ENCODE assay signal across 17 cellular contexts in the genomic region with DNA sequence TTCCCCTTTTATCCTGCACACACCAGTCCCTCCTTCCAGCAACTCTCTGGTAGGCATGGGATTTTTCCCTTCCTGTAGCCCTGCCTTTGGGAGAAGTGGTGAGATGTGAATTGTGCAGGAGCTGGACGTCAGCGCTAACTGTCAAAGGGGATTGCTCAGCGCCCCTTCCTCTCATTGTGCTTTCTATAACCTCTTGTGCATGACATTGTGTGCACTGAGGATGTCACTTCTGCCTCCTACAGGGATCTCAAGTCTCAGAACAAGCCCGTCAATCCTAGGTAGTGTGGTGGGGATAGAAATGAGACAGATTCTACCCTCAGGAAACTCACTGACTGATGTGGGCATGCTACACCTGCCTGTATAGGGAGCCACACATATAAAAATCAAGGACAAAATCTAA. TPM values are rescaled to one million over a fixed set of nuclear protein-coding genes. Genes with fewer than 3 reads are reported as not detected.
DNase-seq lines count a peak whose midpoint lies in the region; ATAC-seq, FAIRE-seq and TF ChIP-seq lines count a peak whose summit lies in the region.
"Had no signal": no experiment of that assay in that cellular context is flagged by ENCODE, and none has a peak within 500 bp of the region (broad histone marks: within the 10 kb centered on the region; RNA-seq: fewer than 3 reads in every experiment).

No MANE protein-coding gene starts in this region.

- H2BK120ac ChIP-seq in neuronal stem cell (ENCODE audit: low read depth, low read length): no peak overlapping the region

- no peak overlapping the region for H2BK15ac ChIP-seq in neuronal stem cell (ENCODE audit: low read length)

- no peak for ATAC-seq in CD8-positive, alpha-beta T cell
- ATAC-seq: A549, K562 had no signal

- peak overlapping the region in 3 of 11 experiments; percentile 1 to 49 (median 8); a peak in 2 of 22 replicates for H3K9ac ChIP-seq in BLaER1 treated with 17β-estradiol and CSF1 and Interleukin-3, amounts not matched to agents 10 nM and 100 nM
- no peak overlapping the region for H3K9ac ChIP-seq in neuronal stem cell (ENCODE audit: low read depth, low read length, poor library complexity)
- H3K9ac ChIP-seq: GM23248 had no signal

- H3K36me3 ChIP-seq in BLaER1 treated with 17β-estradiol and CSF1 and Interleukin-3, amounts not matched to agents 10 nM and 100 nM: no peaks in the 10 kb centered on the region
- no peaks in the 10 kb centered on the region for H3K36me3 ChIP-seq in OCI-LY7 (ENCODE audit: insufficient read depth, low read length)
- H3K36me3 ChIP-seq in neuronal stem cell (replicated peaks in 1 of 2; ENCODE audit: control insufficient read depth in 2 of 2, insufficient read depth in 2 of 2, low read length in 2 of 2): no peaks in the 10 kb centered on the region
- no peaks in the 10 kb centered on the region for H3K36me3 ChIP-seq in CD8-positive, alpha-beta T cell (ENCODE audit: insufficient read depth, low read length)
- H3K36me3 ChIP-seq in adrenal gland (replicated peaks in 1 of 2): no peaks in the 10 kb centered on the region

- peaks cover 0 to 19% (median 0%) of the 10 kb centered on the region in 11 experiments; a peak in 4 of 22 replicates for H4K20me1 ChIP-seq in BLaER1 treated with 17β-estradiol and CSF1 and Interleukin-3, amounts not matched to agents 10 nM and 100 nM
- H4K20me1 ChIP-seq in OCI-LY7 (ENCODE audit: insufficient read depth, low read length): no peaks in the 10 kb centered on the region

- no peak overlapping the region for H3K4me3 Mint-ChIP-seq in CD8-positive, alpha-beta T cell
- H3K4me3 Mint-ChIP-seq: CD4-positive, CD25-positive, alpha-beta regulatory T cell; H9 had no signal

- POLR2A ChIA-PET in OCI-LY7 (lab: Charles Lee): no interaction called here
- POLR2A ChIA-PET in CD8-positive, alpha-beta T cell (lab: Charles Lee): no interaction called here

- H3K27me3 Mint-ChIP-seq in CD8-positive, alpha-beta T cell (ENCODE audit: low read depth): peaks cover 12% of the 10 kb centered on the region

- H3K4me1 Mint-ChIP-seq in CD8-positive, alpha-beta T cell (ENCODE audit: low read depth): no peaks in the 10 kb centered on the region
- H3K4me1 Mint-ChIP-seq: CD4-positive, CD25-positive, alpha-beta regulatory T cell had no signal

- H3K79me2 ChIP-seq in OCI-LY7 (ENCODE audit: insufficient read depth, low read depth, low read length): no peaks in the 10 kb centered on the region

- peak overlapping the region in 4 of 10 experiments; percentile 19 to 38 (median 24); a peak in 6 of 20 replicates for H3K4me3 ChIP-seq in BLaER1 treated with 17β-estradiol and CSF1 and Interleukin-3, amounts not matched to agents 10 nM and 100 nM
- H3K4me3 ChIP-seq in OCI-LY7 (ENCODE audit: low read depth, low read length, poor library complexity, severe bottlenecking) (no peak overlapping the region), neuronal stem cell (ENCODE audit: low read length in 2 of 2) (no peak overlapping the region), adrenal gland (no peak overlapping the region)
- H3K4me3 ChIP-seq in CD8-positive, alpha-beta T cell (ENCODE audit: low read depth, low read length): no peak overlapping the region
- H3K4me3 ChIP-seq: A549, GM23248, K562 had no signal

- H3K4me2 ChIP-seq in BLaER1 treated with 17β-estradiol and CSF1 and Interleukin-3, amounts not matched to agents 10 nM and 100 nM: peak overlapping the region; percentile 71 to 95 (median 88)
- H3K4me2 ChIP-seq in OCI-LY7 (ENCODE audit: low read length) (peak overlapping the region; percentile 44), neuronal stem cell (ENCODE audit: insufficient read depth, low read length, poor library complexity, severe bottlenecking) (no peak overlapping the region)
- H3K4me2 ChIP-seq: A549 had no signal

- H3K27me3 ChIP-seq in BLaER1 treated with 17β-estradiol and CSF1 and Interleukin-3, amounts not matched to agents 10 nM and 100 nM: peaks cover 0 to 48% (median 0%) of the 10 kb centered on the region in 11 experiments; a peak in 5 of 22 replicates
- H3K27me3 ChIP-seq in neuronal stem cell (ENCODE audit: control insufficient read depth in 3 of 3, insufficient read depth in 3 of 3, low read depth in 1 of 3, low read length in 3 of 3) (peaks cover 0 to 26% (median 0%) of the 10 kb centered on the region in 3 experiments), adrenal gland (no peaks in the 10 kb centered on the region)
- no peaks in the 10 kb centered on the region for H3K27me3 ChIP-seq in CD8-positive, alpha-beta T cell (ENCODE audit: insufficient read depth, low read length)

- H3K4ac ChIP-seq in neuronal stem cell (ENCODE audit: low read length): no peak overlapping the region

- H4K8ac ChIP-seq in neuronal stem cell (ENCODE audit: low read depth, low read length): no peak overlapping the region

- H4K91ac ChIP-seq in neuronal stem cell (ENCODE audit: low read depth, low read length, poor library complexity): no peak overlapping the region

- H3K9me3 ChIP-seq in BLaER1 treated with 17β-estradiol and CSF1 and Interleukin-3, amounts not matched to agents 10 nM and 100 nM (replicated peaks in 1 of 11): no peaks in the 10 kb centered on the region; a peak in 1 of 22 replicates
- H3K9me3 ChIP-seq in OCI-LY7 (ENCODE audit: low read length) (no peaks in the 10 kb centered on the region), neuronal stem cell (replicated peaks in 1 of 2; ENCODE audit: control insufficient read depth in 2 of 2, insufficient read depth in 1 of 2, low read depth in 1 of 2, low read length in 2 of 2) (no peaks in the 10 kb centered on the region), adrenal gland (replicated peaks in 1 of 3) (no peaks in the 10 kb centered on the region)
- H3K9me3 ChIP-seq in CD8-positive, alpha-beta T cell (ENCODE audit: low read length): no peaks in the 10 kb centered on the region
- H3K9me3 ChIP-seq: A549 had no signal

- intact Hi-C loops in OCI-LY7 (cut with micrococcal nuclease; ENCODE audit: unreplicated experiment): no loop called here
- intact Hi-C loops in CD8-positive, alpha-beta T cell (cut with DNase I, micrococcal nuclease): no loop called here
- intact Hi-C loops in adrenal gland (cut with DNase I): no loop called here

- H3K79me1 ChIP-seq in neuronal stem cell (ENCODE audit: low read depth, low read length): no peaks in the 10 kb centered on the region

- H3K27ac Mint-ChIP-seq in CD8-positive, alpha-beta T cell: no peak overlapping the region
- H3K27ac Mint-ChIP-seq: CD4-positive, CD25-positive, alpha-beta regulatory T cell; H9 had no signal

- peak; percentile 33 for FAIRE-seq in GM12891 (lab: Jason Lieb, UNC)
- FAIRE-seq: A549, K562 had no signal

- TF ChIP-seq POLR2A in GM12891 (IDR thresholded peaks at IDR 0.05; ENCODE audit: low read depth, low read length) (no peak), adrenal gland (IDR thresholded peaks at IDR 0.05) (no peak)

- DNase-seq in GM12891 (ENCODE audit: insufficient read length, low spot score) (no peak), OCI-LY7 (ENCODE audit: low spot score) (no peak), neuronal stem cell (ENCODE audit: low spot score) (no peak), mesenteric fat pad (ENCODE audit: low spot score) (no peak), adrenal gland (no peak)
- no peak for DNase-seq in CD8-positive, alpha-beta T cell
- DNase-seq: Calu3; CD4-positive, CD25-positive, alpha-beta regulatory T cell; DMS 273 treated with DMSO at 0.1 percent for 48 hours; GM23248; H9 had no signal

- TF ChIP-seq CTCF in OCI-LY7 (conservative IDR thresholded peaks at IDR 0.05; ENCODE audit: low read length) (no peak), adrenal gland (IDR thresholded peaks at IDR 0.05) (no peak)
- no peak for TF ChIP-seq CTCF in CD8-positive, alpha-beta T cell (IDR thresholded peaks at IDR 0.05)

- no peaks in the 10 kb centered on the region for H3K36me3 Mint-ChIP-seq in CD8-positive, alpha-beta T cell
- H3K36me3 Mint-ChIP-seq: CD4-positive, CD25-positive, alpha-beta regulatory T cell had no signal

- H2AFZ ChIP-seq in OCI-LY7 (ENCODE audit: low read length) (no peak overlapping the region), neuronal stem cell (ENCODE audit: low read length) (no peak overlapping the region)
- H2AFZ ChIP-seq: GM23248 had no signal

- no peak overlapping the region for H2AK5ac ChIP-seq in neuronal stem cell (ENCODE audit: low read depth, low read length)

- no peaks in the 10 kb centered on the region for H3K9me3 Mint-ChIP-seq in CD8-positive, alpha-beta T cell
- H3K9me3 Mint-ChIP-seq: H9 had no signal

- no TSS peak for BruUV-seq in OCI-LY7 (replicated peaks; lab: Mats Ljungman, UMichigan)

- no peak overlapping the region for H2BK12ac ChIP-seq in neuronal stem cell (ENCODE audit: low read length)

- H3K23ac ChIP-seq in neuronal stem cell (ENCODE audit: low read depth, low read length, poor library complexity): no peak overlapping the region

- peak overlapping the region; percentile 25 for H3K18ac ChIP-seq in neuronal stem cell (ENCODE audit: low read length)

- H3K9me2 ChIP-seq in OCI-LY7 (ENCODE audit: insufficient read depth, low read length): no peaks in the 10 kb centered on the region

- CTCF ChIA-PET in OCI-LY7 (lab: Charles Lee; ENCODE audit: unreplicated experiment): no interaction called here
- CTCF ChIA-PET in CD8-positive, alpha-beta T cell (lab: Charles Lee): interaction anchor here (1.4 kb wide), 1 partner anchor 18 kb away, joined by 4 read pairs; no protein-coding TSS in a partner anchor

- peaks cover 32 to 80% (median 69%) of the 10 kb centered on the region in 10 experiments for H3K4me1 ChIP-seq in BLaER1 treated with 17β-estradiol and CSF1 and Interleukin-3, amounts not matched to agents 10 nM and 100 nM
- peaks cover 25% of the 10 kb centered on the region for H3K4me1 ChIP-seq in OCI-LY7 (ENCODE audit: insufficient read depth, low read length, poor library complexity, severe bottlenecking)
- peaks cover 0 to 10% of the 10 kb centered on the region in 2 donors for H3K4me1 ChIP-seq in neuronal stem cell (ENCODE audit: control insufficient read depth in 2 of 2, insufficient read depth in 1 of 2, low read depth in 1 of 2, low read length in 2 of 2)
- H3K4me1 ChIP-seq in CD8-positive, alpha-beta T cell (ENCODE audit: insufficient read depth, low read length): no peaks in the 10 kb centered on the region
- H3K4me1 ChIP-seq in adrenal gland (replicated peaks in 1 of 2): no peaks in the 10 kb centered on the region
- H3K4me1 ChIP-seq: A549 had no signal

- H3K27ac ChIP-seq in BLaER1 treated with 17β-estradiol and CSF1 and Interleukin-3, amounts not matched to agents 10 nM and 100 nM: peak overlapping the region in 6 of 11 experiments; percentile 42 to 85 (median 76); a peak in 12 of 22 replicates
- H3K27ac ChIP-seq in OCI-LY7 (ENCODE audit: low read depth, low read length, poor library complexity, severe bottlenecking) (no peak overlapping the region), neuronal stem cell (replicated peaks; ENCODE audit: low read length) (no peak overlapping the region), adrenal gland (no peak overlapping the region)
- no peak overlapping the region for H3K27ac ChIP-seq in CD8-positive, alpha-beta T cell (ENCODE audit: low read depth, low read length)
- H3K27ac ChIP-seq: A549, GM23248 had no signal

- no CpG with 5 or more reads among the region's 4 CpGs for WGBS in neuronal stem cell (ENCODE audit: extremely low coverage in 2 of 2, insufficient read length in 2 of 2, insufficient replicate concordance in 1 of 2), 2 donors
- WGBS in adrenal gland, 4 donors: 56 to 71% (median 58%) methylated on average over 4 of the region's 4 CpGs

- no peak overlapping the region for H2BK5ac ChIP-seq in neuronal stem cell (ENCODE audit: low read length)

- H3K14ac ChIP-seq in neuronal stem cell (ENCODE audit: low read length): no peak overlapping the region

RNA-seq across cellular contexts. Expression of a gene that starts 8.7 kb away (rescaled TPM):
- 0.08 TPM for polyA plus RNA-seq in GM12891 (2012; ENCODE audit: low read depth, missing spikeins)
- total RNA-seq in OCI-LY7 (2014; rRNA removed; shearing (Covaris generic)): not detected in 2 replicates
- total RNA-seq in OCI-LY7 (2022): not detected in 2 replicates
- 0.21 TPM for polyA plus RNA-seq in neuronal stem cell (2013, experiment 1 of 2)
- polyA plus RNA-seq in neuronal stem cell (2013, experiment 2 of 2): 0.28 TPM
- 0.13 TPM for total RNA-seq in mesenteric fat pad
- total RNA-seq in CD8-positive, alpha-beta T cell: not detected
- total RNA-seq in adrenal gland: under 1 TPM in 4 of 8 donors, not detected in 4; 0.07 to 0.23 (median 0.13) TPM
- under 1 TPM; 0.32 to 0.98 (median 0.37) TPM for polyA plus RNA-seq in adrenal gland
- total RNA-seq: Calu3; CD4-positive, CD25-positive, alpha-beta regulatory T cell; G401; GM23248; K562 had no signal
- polyA plus RNA-seq: A549; AG04450; BJ; CD4-positive, CD25-positive, alpha-beta regulatory T cell; GM23248; K562 had no signal

Comparison
In these comparisons a context has a peak if more than half of its experiments do, and no peak if none do; other contexts are left out.
1. H3K27ac ChIP-seq: peak in BLaER1 treated with 17β-estradiol and CSF1 and Interleukin-3, amounts not matched to agents 10 nM and 100 nM (6 of 11); none in OCI-LY7 (single experiment), neuronal stem cell (single experiment), CD8-positive, alpha-beta T cell (single experiment) and adrenal gland (0 of 5).